Comparison of ENCODE assay signal across 8 cellular contexts in the genomic region with DNA sequence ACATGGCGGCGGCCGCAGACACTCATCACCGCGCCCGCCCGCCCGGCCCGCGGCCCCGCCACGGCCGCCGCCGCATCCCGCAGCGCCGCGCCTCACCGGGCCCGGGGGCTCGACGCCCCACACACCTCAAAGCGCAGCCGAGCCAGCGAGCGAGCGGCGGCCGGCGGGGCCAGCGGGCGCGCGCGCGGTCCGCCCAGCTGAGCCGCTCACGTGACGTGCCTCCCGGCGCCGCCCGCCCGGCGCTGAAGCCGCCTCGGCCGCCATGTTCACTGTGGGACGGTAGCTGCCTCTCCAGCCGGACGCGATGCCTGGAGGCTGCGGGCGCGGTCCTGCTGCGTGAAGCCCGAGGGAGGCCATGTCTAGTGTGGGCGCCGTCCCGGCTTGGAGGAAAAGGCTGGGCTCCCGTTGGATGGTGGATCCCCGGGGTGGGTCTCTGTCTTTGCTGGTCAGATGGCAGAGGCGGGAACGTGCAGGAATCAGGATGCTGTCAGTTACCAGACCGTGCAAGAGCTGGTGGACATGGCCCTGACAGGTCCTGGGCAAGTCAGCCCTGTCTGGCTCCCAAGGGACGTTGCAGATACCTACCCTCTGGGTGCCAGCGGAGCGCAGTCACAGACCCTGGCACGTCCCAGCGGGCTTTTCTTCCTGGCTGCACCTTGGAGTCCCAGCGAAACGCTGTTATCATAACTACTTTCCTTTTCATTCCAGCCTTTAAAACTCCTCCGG.
DNase-seq lines count a peak whose midpoint lies in the region; ATAC-seq and TF ChIP-seq lines count a peak whose summit lies in the region.

A gene with protein sequence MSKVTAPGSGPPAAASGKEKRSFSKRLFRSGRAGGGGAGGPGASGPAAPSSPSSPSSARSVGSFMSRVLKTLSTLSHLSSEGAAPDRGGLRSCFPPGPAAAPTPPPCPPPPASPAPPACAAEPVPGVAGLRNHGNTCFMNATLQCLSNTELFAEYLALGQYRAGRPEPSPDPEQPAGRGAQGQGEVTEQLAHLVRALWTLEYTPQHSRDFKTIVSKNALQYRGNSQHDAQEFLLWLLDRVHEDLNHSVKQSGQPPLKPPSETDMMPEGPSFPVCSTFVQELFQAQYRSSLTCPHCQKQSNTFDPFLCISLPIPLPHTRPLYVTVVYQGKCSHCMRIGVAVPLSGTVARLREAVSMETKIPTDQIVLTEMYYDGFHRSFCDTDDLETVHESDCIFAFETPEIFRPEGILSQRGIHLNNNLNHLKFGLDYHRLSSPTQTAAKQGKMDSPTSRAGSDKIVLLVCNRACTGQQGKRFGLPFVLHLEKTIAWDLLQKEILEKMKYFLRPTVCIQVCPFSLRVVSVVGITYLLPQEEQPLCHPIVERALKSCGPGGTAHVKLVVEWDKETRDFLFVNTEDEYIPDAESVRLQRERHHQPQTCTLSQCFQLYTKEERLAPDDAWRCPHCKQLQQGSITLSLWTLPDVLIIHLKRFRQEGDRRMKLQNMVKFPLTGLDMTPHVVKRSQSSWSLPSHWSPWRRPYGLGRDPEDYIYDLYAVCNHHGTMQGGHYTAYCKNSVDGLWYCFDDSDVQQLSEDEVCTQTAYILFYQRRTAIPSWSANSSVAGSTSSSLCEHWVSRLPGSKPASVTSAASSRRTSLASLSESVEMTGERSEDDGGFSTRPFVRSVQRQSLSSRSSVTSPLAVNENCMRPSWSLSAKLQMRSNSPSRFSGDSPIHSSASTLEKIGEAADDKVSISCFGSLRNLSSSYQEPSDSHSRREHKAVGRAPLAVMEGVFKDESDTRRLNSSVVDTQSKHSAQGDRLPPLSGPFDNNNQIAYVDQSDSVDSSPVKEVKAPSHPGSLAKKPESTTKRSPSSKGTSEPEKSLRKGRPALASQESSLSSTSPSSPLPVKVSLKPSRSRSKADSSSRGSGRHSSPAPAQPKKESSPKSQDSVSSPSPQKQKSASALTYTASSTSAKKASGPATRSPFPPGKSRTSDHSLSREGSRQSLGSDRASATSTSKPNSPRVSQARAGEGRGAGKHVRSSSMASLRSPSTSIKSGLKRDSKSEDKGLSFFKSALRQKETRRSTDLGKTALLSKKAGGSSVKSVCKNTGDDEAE (N-terminal part only) (minus strand): TSS at position 186 of the 726 bp plus-strand sequence. CDS start 182 bp downstream, at position 4.

- ATAC-seq in GM19397 (IDR thresholded peaks at IDR 0.05; ENCODE audit: unreplicated experiment): peak; percentile 96
- peak; percentile 91 for ATAC-seq in HG03558 (IDR thresholded peaks at IDR 0.05; ENCODE audit: extremely low read depth, unreplicated experiment)

- peak within 1 kb of the TSS; percentile 84 for H3K27ac ChIP-seq in C4-2B

- DNase-seq in NCI-H69 (lab: John Stamatoyannopoulos, UW) (peak; percentile 99), dedifferentiated amniotic fluid mesenchymal stem cell (ENCODE audit: extremely low spot score) (peak; percentile 93), left kidney (ENCODE audit: low read depth, low spot score) (peak; percentile 99)
- DNase-seq in activated CD4-positive, alpha-beta T cell treated with anti-CD3 and anti-CD28 coated beads, Interleukin-2, amount 50 U/mL, for 1 hour: peak; percentile 86
- DNase-seq in stimulated activated CD4-positive, alpha-beta T cell treated with anti-CD3 and anti-CD28 coated beads, Interleukin-1b, Interleukin-23, amount 100 ng/mL, for 4 hours (ENCODE audit: low read depth in 2 of 2): peak; percentile 80 to 84

- TF ChIP-seq CTCF in C4-2B (conservative IDR thresholded peaks at IDR 0.05): no peak

Comparison
In these comparisons a context has a peak if more than half of its experiments do, and no peak if none do; other contexts are left out.
1. Peak in every context shown above with its lines: DNase-seq, ATAC-seq and H3K27ac ChIP-seq.